8 cellular contexts compared by ENCODE assay signal in the genomic region with DNA sequence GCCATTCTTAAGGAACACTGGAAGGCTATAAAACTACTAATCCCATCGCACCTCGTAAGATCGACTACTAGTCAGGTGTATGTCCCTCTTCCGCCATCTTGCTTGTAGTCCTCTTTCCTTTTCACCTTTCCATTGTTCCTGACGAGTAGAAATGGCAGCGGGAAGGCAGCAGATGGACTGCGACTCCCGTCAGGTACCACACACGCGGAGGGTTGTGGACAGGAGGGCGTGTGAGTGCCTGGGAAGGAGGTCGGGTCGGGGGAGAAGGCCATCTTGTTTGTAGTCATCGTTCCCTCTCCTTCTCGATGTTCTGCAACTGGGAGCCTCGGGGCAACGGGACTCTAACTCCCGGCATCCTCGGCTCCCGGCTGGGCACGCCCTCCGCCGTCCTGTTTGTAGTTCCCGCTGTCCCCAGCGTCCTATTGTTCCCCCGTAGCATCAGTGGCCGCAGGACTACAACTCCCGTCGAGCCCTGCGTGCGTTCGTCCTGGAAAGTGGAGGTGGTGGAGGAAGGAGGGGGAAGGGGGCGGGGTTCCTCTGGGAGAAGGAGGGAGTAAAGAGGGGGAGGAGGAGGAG. TPM values are rescaled to one million over a fixed set of nuclear protein-coding genes. Genes with fewer than 3 reads are reported as not detected.
DNase-seq lines count a peak whose midpoint lies in the region; ATAC-seq and TF ChIP-seq lines count a peak whose summit lies in the region.

No MANE protein-coding gene starts in this region.

- H3K79me2 ChIP-seq in GM23338 (replicated peaks; ENCODE audit: insufficient read depth) = peaks cover 18% of the 10 kb centered on the region
- peaks cover 14% of the 10 kb centered on the region for H3K79me2 ChIP-seq in Karpas-422 (ENCODE audit: low read length)

- H3K4me2 ChIP-seq in GM23338 (peak overlapping the region; percentile 55), Karpas-422 (ENCODE audit: low read depth, low read length, poor library complexity, severe bottlenecking) (peak overlapping the region; percentile 87)

- H3K9me3 ChIP-seq in Karpas-422 (ENCODE audit: low read length) (no peaks in the 10 kb centered on the region), Peyer's patch (no peaks in the 10 kb centered on the region), esophagus muscularis mucosa (no peaks in the 10 kb centered on the region), mucosa of stomach (ENCODE audit: control insufficient read depth, low read length) (no peaks in the 10 kb centered on the region)

- intact Hi-C loops in esophagus muscularis mucosa (cut with DNase I) = no loop called here

- H3K4me3 Mint-ChIP-seq in GM23338 = peak overlapping the region; percentile 99
- peak overlapping the region; percentile 96 to 99 for H3K4me3 Mint-ChIP-seq in activated T-cell treated with anti-CD3 and anti-CD28 coated beads, Interleukin-2, amount 50 U/mL, for 72 hours

- H3K36me3 ChIP-seq in GM23338 (ENCODE audit: insufficient read depth) (no peaks in the 10 kb centered on the region; the same call in 1 of the 2 replicates), Karpas-422 (ENCODE audit: insufficient read depth, low read length) (no peaks in the 10 kb centered on the region), Peyer's patch (no peaks in the 10 kb centered on the region), esophagus muscularis mucosa (peaks cover 0 to 25% (median 9%) of the 10 kb centered on the region in 4 donors), mucosa of stomach (ENCODE audit: control insufficient read depth, insufficient read depth, low read length) (no peaks in the 10 kb centered on the region)

- no peak for TF ChIP-seq CTCF in GM23338 (conservative IDR thresholded peaks at IDR 0.05; ENCODE audit: low read depth in 2 of 2)
- TF ChIP-seq CTCF in Peyer's patch (IDR thresholded peaks at IDR 0.05) = no peak
- TF ChIP-seq CTCF in esophagus muscularis mucosa (IDR thresholded peaks at IDR 0.05) = no peak

- 0% methylated on average over 31 of the region's 33 CpGs for WGBS in esophagus muscularis mucosa

- ATAC-seq in GM23338 = peak; percentile 51
- ATAC-seq in activated T-cell treated with anti-CD3 and anti-CD28 coated beads, Interleukin-2, amount 50 U/mL, for 72 hours (replicated peaks in 1 of 2) = peak; percentile 82 to 83

- H3K36me3 Mint-ChIP-seq in GM23338 (ENCODE audit: low read depth) = peaks cover 6% of the 10 kb centered on the region
- no peaks in the 10 kb centered on the region for H3K36me3 Mint-ChIP-seq in activated T-cell treated with anti-CD3 and anti-CD28 coated beads, Interleukin-2, amount 50 U/mL, for 72 hours (ENCODE audit: insufficient read depth in 2 of 2)

- H3F3A ChIP-seq in GM23338 (replicated peaks; ENCODE audit: low read depth) = peaks cover 10% of the 10 kb centered on the region; the same call in 1 of the 2 replicates

- H3K9me3 Mint-ChIP-seq in GM23338 = no peaks in the 10 kb centered on the region
- no peaks in the 10 kb centered on the region for H3K9me3 Mint-ChIP-seq in activated T-cell treated with anti-CD3 and anti-CD28 coated beads, Interleukin-2, amount 50 U/mL, for 72 hours

- H3K4me3 ChIP-seq in GM23338 (peak overlapping the region; percentile 62), Karpas-422 (ENCODE audit: low read length) (peak overlapping the region; percentile 82), Peyer's patch (peak overlapping the region; percentile 53 to 93 (median 79)), esophagus muscularis mucosa (peak overlapping the region; percentile 62 to 83 (median 76)), mucosa of stomach (ENCODE audit: low read length) (peak overlapping the region; percentile 78)

- TF ChIP-seq EP300 in esophagus muscularis mucosa (IDR thresholded peaks at IDR 0.05) = no peak

- H2AFZ ChIP-seq in GM23338 = no peak overlapping the region
- H2AFZ ChIP-seq in Karpas-422 (ENCODE audit: low read length) = peak overlapping the region; percentile 84; the same call in 1 of the 2 replicates

- peaks cover 9% of the 10 kb centered on the region; the same call in 1 of the 2 replicates for H3K4me1 ChIP-seq in GM23338 (ENCODE audit: insufficient read depth)
- H3K4me1 ChIP-seq in Karpas-422 (ENCODE audit: low read length) = peaks cover 22% of the 10 kb centered on the region
- peaks cover 0 to 31% (median 5%) of the 10 kb centered on the region in 4 donors for H3K4me1 ChIP-seq in Peyer's patch
- peaks cover 21 to 59% (median 43%) of the 10 kb centered on the region in 4 donors for H3K4me1 ChIP-seq in esophagus muscularis mucosa
- H3K4me1 ChIP-seq in mucosa of stomach (ENCODE audit: control insufficient read depth, insufficient read depth, low read length) = peaks cover 12% of the 10 kb centered on the region

- H3K27me3 Mint-ChIP-seq in GM23338 (ENCODE audit: insufficient read depth, low read depth, poor library complexity) = peaks cover 17% of the 10 kb centered on the region
- H3K27me3 Mint-ChIP-seq in activated T-cell treated with anti-CD3 and anti-CD28 coated beads, Interleukin-2, amount 50 U/mL, for 72 hours (ENCODE audit: low read depth) = no peaks in the 10 kb centered on the region

- peaks cover 11% of the 10 kb centered on the region for H3K4me1 Mint-ChIP-seq in GM23338
- H3K4me1 Mint-ChIP-seq in activated T-cell treated with anti-CD3 and anti-CD28 coated beads, Interleukin-2, amount 50 U/mL, for 72 hours (ENCODE audit: low read depth) = peaks cover 22% of the 10 kb centered on the region

- H4K20me1 ChIP-seq in GM23338 (replicated peaks; ENCODE audit: insufficient read depth) (peaks cover 4% of the 10 kb centered on the region; the same call in 1 of the 2 replicates), Karpas-422 (ENCODE audit: insufficient read depth, low read depth, low read length) (no peaks in the 10 kb centered on the region)

- H3K9ac ChIP-seq in Karpas-422 (ENCODE audit: low read length) (peak overlapping the region; percentile 78), mucosa of stomach (ENCODE audit: low read length) (peak overlapping the region; percentile 56)

- peak overlapping the region; percentile 100 for H3K27ac Mint-ChIP-seq in GM23338
- peak overlapping the region; percentile 98 for H3K27ac Mint-ChIP-seq in activated T-cell treated with anti-CD3 and anti-CD28 coated beads, Interleukin-2, amount 50 U/mL, for 72 hours

- TF ChIP-seq POLR2A in Peyer's patch (IDR thresholded peaks at IDR 0.05) (peak in 1 of 2 donors; percentile 49), esophagus muscularis mucosa (IDR thresholded peaks at IDR 0.05; ENCODE audit: low read depth) (no peak)

- H3K27me3 ChIP-seq in GM23338 (ENCODE audit: insufficient read depth) (no peaks in the 10 kb centered on the region), Karpas-422 (ENCODE audit: low read length) (no peaks in the 10 kb centered on the region), Peyer's patch (no peaks in the 10 kb centered on the region), esophagus muscularis mucosa (no peaks in the 10 kb centered on the region), mucosa of stomach (ENCODE audit: control insufficient read depth, insufficient read depth, low read length) (no peaks in the 10 kb centered on the region)

- H3K27ac ChIP-seq in GM23338 (ENCODE audit: low read depth) (peak overlapping the region; percentile 98), Karpas-422 (ENCODE audit: low read length) (peak overlapping the region; percentile 75), Peyer's patch (peak overlapping the region; percentile 84 to 95 (median 92)), esophagus muscularis mucosa (replicated peaks in 1 of 4) (peak overlapping the region; percentile 85 to 96 (median 94))

- DNase-seq in DMS79 (lab: John Stamatoyannopoulos, UW) (peak; percentile 99), GM23338 (ENCODE audit: low spot score) (peak; percentile 100), Karpas-422 (peak; percentile 99), Peyer's patch (peak; percentile 99 to 100 (median 99)), esophagus muscularis mucosa (ENCODE audit: extremely low spot score) (peak; percentile 100)
- DNase-seq in activated T-cell treated with anti-CD3 and anti-CD28 coated beads, Interleukin-2, amount 50 U/mL, for 72 hours = peak; percentile 96 to 97
- peak; percentile 87 to 92 for DNase-seq in stimulated activated CD8-positive, alpha-beta memory T cell treated with anti-CD3 and anti-CD28 coated beads, Interleukin-4, amount 100 ng/mL, for 4 hours (ENCODE audit: low read depth in 2 of 2, low spot score in 1 of 2)

- H3K9me2 ChIP-seq in GM23338 (ENCODE audit: insufficient read depth) = no peaks in the 10 kb centered on the region
- H3K9me2 ChIP-seq in Karpas-422 (replicated peaks; ENCODE audit: insufficient read depth, low read length) = no peaks in the 10 kb centered on the region

RNA-seq across cellular contexts. Expression of a gene that starts 0.3 kb away (rescaled TPM):
- 63.5 and 71.5 TPM in 2 replicates for total RNA-seq in GM23338 (2014; rRNA removed; shearing (Covaris generic))
- polyA plus RNA-seq in GM23338 (2016; fragmentation: Nextera tagmentation; extraction: Ambion mirVana) = 12.5 and 16.4 TPM in 2 replicates
- 24.5 and 59.5 TPM in 2 replicates for total RNA-seq in Karpas-422 (2014; rRNA removed; shearing (Covaris generic); ENCODE audit: low replicate concordance)
- total RNA-seq in Peyer's patch (10 to 100 TPM; 25.0 to 51.2 (median 47.9) TPM), esophagus muscularis mucosa (10 to 100 TPM; 12.1 to 28.1 (median 17.7) TPM)
- total RNA-seq in activated T-cell treated with anti-CD3 and anti-CD28 coated beads, Interleukin-2, amount 50 U/mL, for 72 hours = 10 to 100 TPM; 24.9 to 25.7 TPM

RNA-seq across cellular contexts. Expression of a gene that starts 25.8 kb away (rescaled TPM):
- total RNA-seq in GM23338 (2014; rRNA removed; shearing (Covaris generic)) = 14.9 and 15.9 TPM in 2 replicates
- polyA plus RNA-seq in GM23338 (2016; fragmentation: Nextera tagmentation; extraction: Ambion mirVana) = 6.9 and 9.8 TPM in 2 replicates
- total RNA-seq in Karpas-422 (2014; rRNA removed; shearing (Covaris generic); ENCODE audit: low replicate concordance) = 34.0 and 60.7 TPM in 2 replicates
- total RNA-seq in Peyer's patch = 10 to 100 TPM; 10.7 to 25.0 (median 20.3) TPM
- total RNA-seq in activated T-cell treated with anti-CD3 and anti-CD28 coated beads, Interleukin-2, amount 50 U/mL, for 72 hours = 10 to 100 TPM; 13.6 to 15.6 TPM
- total RNA-seq in esophagus muscularis mucosa = 10 to 100 TPM; 33.0 to 56.5 (median 45.8) TPM

RNA-seq across cellular contexts. Expression of a gene that starts 26.6 kb away (rescaled TPM):
- 0.52 and 0.54 TPM in 2 replicates for total RNA-seq in GM23338 (2014; rRNA removed; shearing (Covaris generic))
- polyA plus RNA-seq in GM23338 (2016; fragmentation: Nextera tagmentation; extraction: Ambion mirVana) = 0.24 and 0.43 TPM in 2 replicates
- 0.94 and 1.1 TPM in 2 replicates for total RNA-seq in Karpas-422 (2014; rRNA removed; shearing (Covaris generic); ENCODE audit: low replicate concordance)
- total RNA-seq in Peyer's patch (1 to 10 TPM in 1 of 4 donors, not detected in 3; 1.2 TPM), esophagus muscularis mucosa (10 to 100 TPM in 2 of 4 donors, 1 to 10 TPM in 2; 6.2 to 18.8 (median 10.9) TPM)
- under 1 TPM; 0.25 to 0.72 TPM for total RNA-seq in activated T-cell treated with anti-CD3 and anti-CD28 coated beads, Interleukin-2, amount 50 U/mL, for 72 hours

RNA-seq across cellular contexts. Expression of a gene that starts 29.2 kb away (rescaled TPM):
- total RNA-seq in GM23338 (2014; rRNA removed; shearing (Covaris generic)) = 17.5 and 20.4 TPM in 2 replicates
- 21.8 and 22.1 TPM in 2 replicates for polyA plus RNA-seq in GM23338 (2016; fragmentation: Nextera tagmentation; extraction: Ambion mirVana)
- total RNA-seq in Karpas-422 (2014; rRNA removed; shearing (Covaris generic); ENCODE audit: low replicate concordance) = 27.4 and 59.7 TPM in 2 replicates
- 10 to 100 TPM; 12.1 to 23.9 (median 17.8) TPM for total RNA-seq in Peyer's patch
- total RNA-seq in activated T-cell treated with anti-CD3 and anti-CD28 coated beads, Interleukin-2, amount 50 U/mL, for 72 hours = 10 to 100 TPM; 21.7 to 23.2 TPM
- 10 to 100 TPM; 42.1 to 57.9 (median 45.5) TPM for total RNA-seq in esophagus muscularis mucosa

RNA-seq across cellular contexts. Expression of a gene that starts 34.5 kb away (rescaled TPM):
- 14.5 and 21.9 TPM in 2 replicates for total RNA-seq in GM23338 (2014; rRNA removed; shearing (Covaris generic))
- 10.8 and 10.9 TPM in 2 replicates for polyA plus RNA-seq in GM23338 (2016; fragmentation: Nextera tagmentation; extraction: Ambion mirVana)
- 3.8 and 4.3 TPM in 2 replicates for total RNA-seq in Karpas-422 (2014; rRNA removed; shearing (Covaris generic); ENCODE audit: low replicate concordance)
- 10 to 100 TPM in 3 of 4 donors, 1 to 10 TPM in 1; 10.0 to 22.0 (median 16.5) TPM for total RNA-seq in Peyer's patch
- 10 to 100 TPM; 19.1 to 25.5 TPM for total RNA-seq in activated T-cell treated with anti-CD3 and anti-CD28 coated beads, Interleukin-2, amount 50 U/mL, for 72 hours
- total RNA-seq in esophagus muscularis mucosa = 10 to 100 TPM in 2 of 4 donors, 1 to 10 TPM in 2; 7.1 to 25.4 (median 9.9) TPM

Comparison
In these comparisons a context has a peak if more than half of its experiments do, and no peak if none do; other contexts are left out.
1. Peak in every context shown above with its lines: DNase-seq, ATAC-seq, H3K4me3 ChIP-seq and H3K27ac ChIP-seq.